ENCODE assay signal across 1 cellular context in genomic region chr1:246930830-246931548, GRCh38.
TF ChIP-seq lines count a peak whose summit lies in the region.

No MANE protein-coding gene starts in this region.

TF ChIP-seq in K562, 482 proteins besides CTCF, POLR2A, EP300 and RAD21 (continued from another document and continues in another):
- TF ChIP-seq PTTG1 (tag; IDR thresholded peaks at IDR 0.05; ENCODE audit: low read depth) = no peak
- no peak for TF ChIP-seq ATF1 (CRISPR knock-in tag; IDR thresholded peaks at IDR 0.05)
- TF ChIP-seq ATF1 (tag; IDR thresholded peaks at IDR 0.05) = no peak
- TF ChIP-seq MAX (CRISPR knock-in tag; IDR thresholded peaks at IDR 0.05) = peak; percentile 88
- TF ChIP-seq PURB (CRISPR knock-in tag; IDR thresholded peaks at IDR 0.05; ENCODE audit: low read depth) = no peak
- no peak for TF ChIP-seq CHD4 (IDR thresholded peaks at IDR 0.05; ENCODE audit: insufficient read depth, insufficient replicate concordance, low read depth, low read length, poor library complexity, severe bottlenecking)
- TF ChIP-seq NKRF (IDR thresholded peaks at IDR 0.05; ENCODE audit: borderline replicate concordance) = peak; percentile 92
- TF ChIP-seq RCOR1 (IDR thresholded peaks at IDR 0.05; ENCODE audit: borderline replicate concordance in 1 of 2, low read depth in 2 of 2, low read length in 2 of 2) = no peak
- no peak for TF ChIP-seq PPARD (CRISPR knock-in tag; IDR thresholded peaks at IDR 0.05)
- peak; percentile 40 for TF ChIP-seq MXD1 (CRISPR knock-in tag; IDR thresholded peaks at IDR 0.05; ENCODE audit: borderline replicate concordance, poor library complexity, severe bottlenecking)
- TF ChIP-seq ZNF561 (CRISPR knock-in tag; conservative IDR thresholded peaks at IDR 0.05) = no peak
- peak; percentile 5 for TF ChIP-seq SUPT5H (IDR thresholded peaks at IDR 0.05)
- no peak for TF ChIP-seq U2AF1 (optimal IDR thresholded peaks at IDR 0.05; ENCODE audit: low read depth, low read length)
- peak; percentile 52 for TF ChIP-seq TBP (optimal IDR thresholded peaks at IDR 0.05; ENCODE audit: low read depth, low read length)
- peak; percentile 88; the same call in 1 of the 2 replicates for TF ChIP-seq PHB (CRISPR knock-in tag; IDR thresholded peaks at IDR 0.05)
- no peak for TF ChIP-seq TCF7 (IDR thresholded peaks at IDR 0.05; ENCODE audit: borderline replicate concordance)
- no peak for TF ChIP-seq SREBF2 (CRISPR knock-in tag; IDR thresholded peaks at IDR 0.05)
- peak; percentile 66; the same call in 1 of the 2 replicates for TF ChIP-seq RB1 (IDR thresholded peaks at IDR 0.05; ENCODE audit: low read depth)
- TF ChIP-seq NFATC3 (IDR thresholded peaks at IDR 0.05) = no peak
- no peak for TF ChIP-seq HMG20B (CRISPR knock-in tag; IDR thresholded peaks at IDR 0.05)
- TF ChIP-seq MLLT1 (IDR thresholded peaks at IDR 0.05) = peak in 1 of 2 experiments; percentile 55; a peak in 2 of 4 replicates
- no peak for TF ChIP-seq PKNOX1 (IDR thresholded peaks at IDR 0.05)
- TF ChIP-seq ASH1L (IDR thresholded peaks at IDR 0.05; ENCODE audit: borderline replicate concordance, low read depth, partially characterized antibody) = no peak
- peak; percentile 72; the same call in 1 of the 2 replicates for TF ChIP-seq ZBTB7A (IDR thresholded peaks at IDR 0.05; ENCODE audit: borderline replicate concordance, control insufficient read depth, low read depth, low read length)
- TF ChIP-seq ARHGAP35 (IDR thresholded peaks at IDR 0.05; ENCODE audit: partially characterized antibody) = no peak
- TF ChIP-seq CEBPG (CRISPR knock-in tag; IDR thresholded peaks at IDR 0.05) = peak; percentile 51
- TF ChIP-seq CEBPG (tag; conservative IDR thresholded peaks at IDR 0.05 in 1 of 2, IDR thresholded peaks at IDR 0.05 in 1 of 2) = peak in 1 of 2 experiments; percentile 55; a peak in 1 of 4 replicates
- TF ChIP-seq XRCC4 (IDR thresholded peaks at IDR 0.05; ENCODE audit: extremely low read depth, insufficient read depth, insufficient read length) = no peak
- peak; percentile 18; the same call in 1 of the 2 replicates for TF ChIP-seq HDAC2 (IDR thresholded peaks at IDR 0.05)
- TF ChIP-seq FOS (IDR thresholded peaks at IDR 0.05; ENCODE audit: extremely low read depth, insufficient read length) = no peak
- TF ChIP-seq CEBPB (tag; IDR thresholded peaks at IDR 0.05) = no peak
- TF ChIP-seq ZNF274 (IDR thresholded peaks at IDR 0.05; ENCODE audit: borderline replicate concordance, low read depth, low read length) = no peak
- TF ChIP-seq TRIM24 (IDR thresholded peaks at IDR 0.05) = no peak
- TF ChIP-seq ZNF12 (CRISPR knock-in tag; IDR thresholded peaks at IDR 0.05) = no peak
- 0 out of 2 replicates have a peak, but pooled peaks have one; percentile 15 for TF ChIP-seq ZSCAN29 (IDR thresholded peaks at IDR 0.05)
- TF ChIP-seq NCOA4 (IDR thresholded peaks at IDR 0.05; ENCODE audit: partially characterized antibody) = no peak
- no peak for TF ChIP-seq MCM3 (IDR thresholded peaks at IDR 0.05)
- TF ChIP-seq ZNF589 (CRISPR knock-in tag; IDR thresholded peaks at IDR 0.05; ENCODE audit: low read depth) = 0 out of 2 replicates have a peak, but pooled peaks have one; percentile 61
- no peak for TF ChIP-seq CCAR2 (IDR thresholded peaks at IDR 0.05; ENCODE audit: low read depth, low read length)
- TF ChIP-seq GTF2E2 (tag; IDR thresholded peaks at IDR 0.05) = no peak
- TF ChIP-seq STAT5B (CRISPR knock-in tag; IDR thresholded peaks at IDR 0.05) = no peak
- peak; percentile 59; the same call in 1 of the 2 replicates for TF ChIP-seq LCOR (CRISPR knock-in tag; IDR thresholded peaks at IDR 0.05)
- TF ChIP-seq E2F6 (IDR thresholded peaks at IDR 0.05; ENCODE audit: borderline replicate concordance in 1 of 2, extremely low read depth in 1 of 2, insufficient read depth in 1 of 2, insufficient read length in 1 of 2, low read depth in 1 of 2, low read length in 1 of 2, poor library complexity in 1 of 2, severe bottlenecking in 1 of 2) = peak; percentile 29 to 74
- TF ChIP-seq KLF16 (IDR thresholded peaks at IDR 0.05) = no peak
- TF ChIP-seq CTCFL (IDR thresholded peaks at IDR 0.05; ENCODE audit: borderline replicate concordance, insufficient read depth, low read depth, low read length, poor library complexity, severe bottlenecking) = no peak
- TF ChIP-seq FOXP4 (CRISPR knock-in tag; IDR thresholded peaks at IDR 0.05; ENCODE audit: borderline replicate concordance) = peak; percentile 76; the same call in 1 of the 2 replicates
- peak in 1 of 2 experiments; percentile 83; a peak in 2 of 4 replicates for TF ChIP-seq HDAC1 (IDR thresholded peaks at IDR 0.05)
- TF ChIP-seq RERE (CRISPR knock-in tag; IDR thresholded peaks at IDR 0.05; ENCODE audit: borderline replicate concordance) = no peak
- peak; percentile 50; the same call in 1 of the 2 replicates for TF ChIP-seq SMAD4 (CRISPR knock-in tag; conservative IDR thresholded peaks at IDR 0.05)
- no peak for TF ChIP-seq ZKSCAN1 (IDR thresholded peaks at IDR 0.05; ENCODE audit: low read depth, low read length)
- TF ChIP-seq ZC3H4 (CRISPR knock-in tag; IDR thresholded peaks at IDR 0.05; ENCODE audit: borderline replicate concordance) = 0 out of 2 replicates have a peak, but pooled peaks have one; percentile 83
- no peak for TF ChIP-seq ZNF143 (CRISPR knock-in tag; IDR thresholded peaks at IDR 0.05)
- peak; percentile 74; the same call in 1 of the 2 replicates for TF ChIP-seq MYC (IDR thresholded peaks at IDR 0.05; ENCODE audit: low read depth, low read length)
- peak; percentile 87; the same call in 1 of the 2 replicates for TF ChIP-seq MYC (CRISPR knock-in tag; IDR thresholded peaks at IDR 0.05; ENCODE audit: borderline replicate concordance, low read depth)
- TF ChIP-seq POLR2AphosphoS5 (IDR thresholded peaks at IDR 0.05; ENCODE audit: control insufficient read depth, insufficient read depth, low read depth, low read length) = peak; percentile 40; the same call in 1 of the 2 replicates
- no peak for TF ChIP-seq CHD2 (IDR thresholded peaks at IDR 0.05; ENCODE audit: low read depth, low read length)
- no peak for TF ChIP-seq GATAD2B (IDR thresholded peaks at IDR 0.05; ENCODE audit: borderline replicate concordance)
